ENCODE assay signal across 1 cellular context in the genomic region with DNA sequence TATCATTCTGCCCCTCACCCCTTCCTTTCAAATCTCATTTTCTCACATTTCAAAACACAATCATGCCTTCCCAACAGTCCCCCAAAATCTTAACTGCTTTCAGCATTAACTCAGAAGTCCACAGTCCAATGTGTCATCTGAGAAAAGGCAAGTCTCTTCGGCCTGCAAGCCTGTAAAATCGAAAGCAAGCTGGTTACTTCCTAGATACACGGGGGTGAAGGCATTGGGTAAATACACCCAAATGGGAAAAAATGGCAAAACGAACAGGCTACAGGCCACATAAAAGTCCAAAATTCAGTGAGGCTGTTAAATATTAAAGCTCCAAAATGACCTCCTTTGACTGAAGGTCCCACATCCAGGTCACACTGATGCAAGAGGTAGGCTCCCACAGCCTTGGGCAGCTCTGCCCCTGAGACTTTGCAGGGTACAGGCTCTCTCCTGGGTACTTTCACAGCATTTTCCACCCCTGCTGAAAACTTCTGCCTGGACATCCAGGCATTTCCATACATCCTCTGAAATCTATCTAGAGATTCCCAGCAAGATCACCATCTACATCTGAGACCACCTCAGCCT. TPM values are rescaled to one million over a fixed set of nuclear protein-coding genes. Genes with fewer than 3 reads are reported as not detected.
"Had no signal": no experiment of that assay in that cellular context is flagged by ENCODE, and none has a peak within 500 bp of the region (broad histone marks: within the 10 kb centered on the region; RNA-seq: fewer than 3 reads in every experiment).

No MANE protein-coding gene starts in this region.

RNA-seq across cellular contexts. Expression of gene RGPD2, which starts 4.3 kb away (rescaled TPM):
- total RNA-seq: M059J had no signal
